8 cellular contexts compared by ENCODE assay signal in genomic region chr1:183306317-183307042, GRCh38.
DNase-seq lines count a peak whose midpoint lies in the region; ATAC-seq and TF ChIP-seq lines count a peak whose summit lies in the region.

No MANE protein-coding gene starts in this region.

- no peak overlapping the region for H3K4me3 ChIP-seq in choroid plexus epithelial cell (ENCODE audit: low read depth, low read length)

- TF ChIP-seq CTCF in LNCAP (IDR thresholded peaks at IDR 0.05) (peak; percentile 60), choroid plexus epithelial cell (conservative IDR thresholded peaks at IDR 0.05; ENCODE audit: low read depth, low read length) (peak; percentile 54)

- DNase-seq in DMS 273 (lab: John Stamatoyannopoulos, UW; ENCODE audit: unreplicated experiment) (peak; percentile 56), DMS 273 treated with DMSO at 0.1 percent for 48 hours (lab: John Stamatoyannopoulos, UW) (no peak), choroid plexus epithelial cell (ENCODE audit: low read depth) (peak; percentile 19), renal cortical epithelial cell (ENCODE audit: low read depth) (peak; percentile 44), cerebellar cortex (ENCODE audit: low spot score) (no peak), activated T-cell treated with anti-CD3 and anti-CD28 coated beads for 4 hours (no peak)

- no peak for ATAC-seq in HG03135 (IDR thresholded peaks at IDR 0.05; ENCODE audit: unreplicated experiment)

Comparison
In these comparisons a context has a peak if more than half of its experiments do, and no peak if none do; other contexts are left out.
1. DNase-seq: peak in DMS 273 (single experiment), choroid plexus epithelial cell (single experiment) and renal cortical epithelial cell (single experiment); none in DMS 273 treated with DMSO at 0.1 percent for 48 hours (single experiment), cerebellar cortex (single experiment) and activated T-cell treated with anti-CD3 and anti-CD28 coated beads for 4 hours (single experiment).